In genomic region chr2:42117182-42117579, GRCh38 we compare ENCODE assay signal across 19 cellular contexts. TPM values are rescaled to one million over a fixed set of nuclear protein-coding genes. Genes with fewer than 3 reads are reported as not detected.
DNase-seq lines count a peak whose midpoint lies in the region; ATAC-seq, FAIRE-seq and TF ChIP-seq lines count a peak whose summit lies in the region.
"Had no signal": no experiment of that assay in that cellular context is flagged by ENCODE, and none has a peak within 500 bp of the region (broad histone marks: within the 10 kb centered on the region; RNA-seq: fewer than 3 reads in every experiment).

No MANE protein-coding gene starts in this region.

- H4K12ac ChIP-seq in trophoblast cell (ENCODE audit: low read depth, low read length) = no peak overlapping the region

- H3K36me3 ChIP-seq in PC-9 (ENCODE audit: low read depth) (no peaks in the 10 kb centered on the region), HepG2 (replicated peaks in 1 of 2; ENCODE audit: control insufficient read depth in 1 of 2, insufficient read depth in 2 of 2, low read length in 2 of 2) (no peaks in the 10 kb centered on the region), trophoblast cell (ENCODE audit: control insufficient read depth in 1 of 2, insufficient read depth in 2 of 2, low read length in 2 of 2) (no peaks in the 10 kb centered on the region)
- H3K36me3 ChIP-seq: colonic mucosa, vagina had no signal

- H4K20me1 ChIP-seq in PC-9 (ENCODE audit: insufficient read depth) (no peaks in the 10 kb centered on the region), HepG2 (ENCODE audit: insufficient read depth, low read length) (no peaks in the 10 kb centered on the region)

- H2AK5ac ChIP-seq in trophoblast cell (ENCODE audit: low read length) = no peak overlapping the region

- no peak overlapping the region for H3K4me3 Mint-ChIP-seq in CD14-positive monocyte
- H3K4me3 Mint-ChIP-seq: activated T-cell treated with anti-CD3 and anti-CD28 coated beads, Interleukin-2, amount 50 U/mL, for 72 hours had no signal

- no peak overlapping the region for H3K18ac ChIP-seq in trophoblast cell (ENCODE audit: low read length)

- no peaks in the 10 kb centered on the region for H3K9me2 ChIP-seq in PC-9 (ENCODE audit: insufficient read depth)

- in situ Hi-C loops in HepG2 (cut with HindIII; ENCODE audit: extremely low pct_ligation_motif_present, low pct_unique_long_range_greater_than_20kb) = no loop called here

- no peak for TF ChIP-seq POLR2A in HepG2 (IDR thresholded peaks at IDR 0.05; ENCODE audit: insufficient read depth in 1 of 2, low read depth in 2 of 2, low read length in 2 of 2)

- no peak overlapping the region for H4K91ac ChIP-seq in trophoblast cell (ENCODE audit: low read depth, low read length)

- DNase-seq in CD14-positive monocyte (ENCODE audit: low spot score) = no peak
- DNase-seq in PC-9 = no peak
- no peak for DNase-seq in HepG2 (ENCODE audit: low spot score)
- no peak for DNase-seq in trophoblast cell
- DNase-seq in NK-92 (lab: John Stamatoyannopoulos, UW; ENCODE audit: unreplicated experiment) = no peak
- no peak for DNase-seq in posterior vena cava (ENCODE audit: low spot score)
- DNase-seq in dermis blood vessel endothelial cell = no peak
- DNase-seq: activated naive CD4-positive, alpha-beta T cell treated with anti-CD3 and anti-CD28 coated beads, Interleukin-2, amount 50 U/mL, for 16 hours; activated T-cell treated with anti-CD3 and anti-CD28 coated beads, Interleukin-2, amount 50 U/mL, for 72 hours; CD8-positive, alpha-beta memory T cell; colonic mucosa; head of caudate nucleus; NCI-H1417; OCI-M1; stimulated activated CD4-positive, alpha-beta T cell treated with anti-CD3 and anti-CD28 coated beads, Interleukin-4, amount 100 ng/mL, for 24 hours; T-helper 9 cell had no signal

- H3K27ac Mint-ChIP-seq in CD14-positive monocyte = peak overlapping the region in 5 of 7 donors; percentile 70 to 90 (median 84)
- H3K27ac Mint-ChIP-seq: activated T-cell treated with anti-CD3 and anti-CD28 coated beads, Interleukin-2, amount 50 U/mL, for 72 hours had no signal

- no peak overlapping the region for H3K4ac ChIP-seq in trophoblast cell (ENCODE audit: low read depth, low read length)

- H3K9me3 ChIP-seq in PC-9 (ENCODE audit: insufficient read depth, low read depth) = peaks cover 11% of the 10 kb centered on the region
- peaks cover 9% of the 10 kb centered on the region for H3K9me3 ChIP-seq in HepG2 (ENCODE audit: low read length)
- no peaks in the 10 kb centered on the region for H3K9me3 ChIP-seq in trophoblast cell (ENCODE audit: insufficient read depth, low read depth, low read length)
- H3K9me3 ChIP-seq: colonic mucosa, vagina had no signal

- no peaks in the 10 kb centered on the region for H3K79me2 ChIP-seq in PC-9 (ENCODE audit: low read depth)
- H3K79me2 ChIP-seq in HepG2 (ENCODE audit: insufficient read depth, low read length) = peaks cover 5% of the 10 kb centered on the region
- no peaks in the 10 kb centered on the region for H3K79me2 ChIP-seq in trophoblast cell (ENCODE audit: control insufficient read depth, insufficient read depth, low read length, poor library complexity)
- H3K79me2 ChIP-seq: parathyroid adenoma had no signal

- no peak for TF ChIP-seq RAD21 in HepG2 (CRISPR knock-in tag; IDR thresholded peaks at IDR 0.05)

- no peak overlapping the region for H3K23ac ChIP-seq in trophoblast cell (ENCODE audit: low read length)

- peaks cover 1% of the 10 kb centered on the region for H3K79me1 ChIP-seq in trophoblast cell (ENCODE audit: low read length)

- H2AFZ ChIP-seq in PC-9 = no peak overlapping the region
- no peak overlapping the region for H2AFZ ChIP-seq in HepG2 (ENCODE audit: low read length)
- no peak overlapping the region for H2AFZ ChIP-seq in trophoblast cell (ENCODE audit: insufficient read depth, low read length, poor library complexity)

- H2BK12ac ChIP-seq in trophoblast cell (ENCODE audit: low read length) = peak overlapping the region; percentile 91

- H3K4me1 Mint-ChIP-seq in CD14-positive monocyte = peaks cover 63% of the 10 kb centered on the region

- H3K27ac ChIP-seq in PC-9 (peak overlapping the region; percentile 79), HepG2 (ENCODE audit: extremely low read length, insufficient read depth, low read length) (peak overlapping the region; percentile 71), trophoblast cell (ENCODE audit: low read depth, low read length) (no peak overlapping the region)
- H3K27ac ChIP-seq: parathyroid adenoma, vagina had no signal

- CTCF ChIA-PET in PC-9 (lab: Charles Lee) = no interaction called here
- CTCF ChIA-PET in HepG2 (lab: Yijun Ruan, JAX; ENCODE audit: low intra/inter-chr PET ratio, low total read pairs) = no interaction called here

- WGBS in HepG2 (ENCODE audit: low lambda C conversion rate) = 18% methylated on average over 3 of the region's 3 CpGs
- WGBS in trophoblast cell (ENCODE audit: extremely low coverage, insufficient coverage, insufficient read length) = no CpG with 5 or more reads among the region's 3 CpGs

- H3K9ac ChIP-seq in HepG2 (ENCODE audit: insufficient read depth, low read depth, low read length) (peak overlapping the region; percentile 35; the same call in 1 of the 2 replicates), trophoblast cell (ENCODE audit: low read length) (no peak overlapping the region)
- H3K9ac ChIP-seq: parathyroid adenoma had no signal

- no peaks in the 10 kb centered on the region for H3K27me3 ChIP-seq in PC-9 (ENCODE audit: insufficient read depth, low read depth)
- H3K27me3 ChIP-seq in HepG2 (ENCODE audit: control insufficient read depth in 1 of 2, insufficient read depth in 2 of 2, low read length in 2 of 2) = no peaks in the 10 kb centered on the region
- H3K27me3 ChIP-seq in trophoblast cell (ENCODE audit: insufficient read depth, low read length) = no peaks in the 10 kb centered on the region
- H3K27me3 ChIP-seq: colonic mucosa, vagina had no signal

- no peak for FAIRE-seq in HepG2 (lab: Jason Lieb, UNC)

- peaks cover 47% of the 10 kb centered on the region for H3F3A ChIP-seq in PC-9 (ENCODE audit: insufficient read depth, low read depth)

- H3K4me3 ChIP-seq in PC-9 (no peak overlapping the region), HepG2 (replicated peaks in 1 of 3; ENCODE audit: insufficient read depth in 1 of 3, low read depth in 2 of 3, low read length in 3 of 3) (peak overlapping the region; percentile 0 to 37 (median 35); a peak in 4 of 6 replicates), trophoblast cell (ENCODE audit: low read depth, low read length) (no peak overlapping the region)
- H3K4me3 ChIP-seq: colonic mucosa, vagina had no signal

- H3K14ac ChIP-seq in trophoblast cell (ENCODE audit: low read length) = no peak overlapping the region

- H3K4me1 ChIP-seq in PC-9 (replicated peaks; ENCODE audit: insufficient read depth) (peaks cover 52% of the 10 kb centered on the region), HepG2 (ENCODE audit: insufficient read depth, low read length) (peaks cover 80% of the 10 kb centered on the region), trophoblast cell (ENCODE audit: control insufficient read depth in 1 of 2, insufficient read depth in 2 of 2, low read length in 2 of 2) (peaks cover 6% of the 10 kb centered on the region in 2 experiments)
- H3K4me1 ChIP-seq: colonic mucosa had no signal

- TF ChIP-seq CTCF in CD14-positive monocyte (IDR thresholded peaks at IDR 0.05) (no peak), PC-9 (conservative IDR thresholded peaks at IDR 0.05) (no peak), HepG2 (CRISPR knock-in tag; IDR thresholded peaks at IDR 0.05) (no peak)

- BruUV-seq in PC-9 (replicated peaks; lab: Mats Ljungman, UMichigan) (no TSS peak), HepG2 (replicated peaks; lab: Mats Ljungman, UMichigan) (no TSS peak)

- peaks cover 0 to 4% (median 2%) of the 10 kb centered on the region in 3 donors for H3K27me3 Mint-ChIP-seq in CD14-positive monocyte (ENCODE audit: low read depth in 3 of 3)
- H3K27me3 Mint-ChIP-seq: CD8-positive, alpha-beta memory T cell had no signal

- H3K9me3 Mint-ChIP-seq in CD14-positive monocyte = peaks cover 4 to 9% (median 6%) of the 10 kb centered on the region in 7 donors

- H2BK5ac ChIP-seq in trophoblast cell (ENCODE audit: low read depth, low read length, poor library complexity) = no peak overlapping the region

- peaks cover 0 to 4% of the 10 kb centered on the region in 2 donors for H3K36me3 Mint-ChIP-seq in CD14-positive monocyte

- peak overlapping the region; percentile 48; the same call in 1 of the 2 replicates for H3K4me2 ChIP-seq in PC-9
- H3K4me2 ChIP-seq in HepG2 (ENCODE audit: low read depth, low read length) = peak overlapping the region; percentile 64
- H3K4me2 ChIP-seq in trophoblast cell (ENCODE audit: low read length) = no peak overlapping the region

- intact Hi-C loops in CD14-positive monocyte (cut with micrococcal nuclease) = no loop called here
- intact Hi-C loops in PC-9 (cut with micrococcal nuclease; ENCODE audit: unreplicated experiment) = no loop called here
- intact Hi-C loops in HepG2 (cut with micrococcal nuclease; ENCODE audit: unreplicated experiment) = loop anchor here (1.0 kb wide), 1 partner anchor 11 kb away; no protein-coding TSS in a partner anchor
- intact Hi-C loops in posterior vena cava (cut with DNase I) = no loop called here

- ATAC-seq in HepG2 (peak; percentile 43; the same call in 1 of the 3 replicates), HG03196 (IDR thresholded peaks at IDR 0.05; ENCODE audit: unreplicated experiment) (no peak)

- no peak for TF ChIP-seq EP300 in HepG2 (IDR thresholded peaks at IDR 0.05; ENCODE audit: low read depth in 2 of 2, low read length in 2 of 2)
- no peak for TF ChIP-seq EP300 in HepG2 (CRISPR knock-in tag; IDR thresholded peaks at IDR 0.05; ENCODE audit: borderline replicate concordance)

- H4K8ac ChIP-seq in trophoblast cell (ENCODE audit: low read depth, low read length) = no peak overlapping the region

- POLR2A ChIA-PET in PC-9 (lab: Charles Lee; ENCODE audit: unreplicated experiment) = no interaction called here
- POLR2A ChIA-PET in HepG2 (lab: Yijun Ruan, JAX) = interaction anchor here (0.9 to 7.1 kb wide), 12 partner anchors 10 to 104 kb away, joined by 3 to 59 read pairs (median 6); partner anchors contain the start of gene EML4

- peak overlapping the region; percentile 33 for H2BK120ac ChIP-seq in trophoblast cell (ENCODE audit: insufficient read depth, low read length, poor library complexity)

RNA-seq across cellular contexts. Expression of gene EML4, which starts 52.0 kb away (rescaled TPM):
- polyA plus RNA-seq in CD14-positive monocyte (10 to 100 TPM; 11.5 to 15.0 TPM), HepG2 (2011; rRNA removed) (355 and 476 TPM in 2 replicates)
- total RNA-seq in PC-9 (2021) (52.0 and 64.1 TPM in 2 replicates), HepG2 (2016; rRNA removed; fragmentation: Illumina TruSeq; extraction: Trizol) (243 and 362 TPM in 2 replicates), posterior vena cava (10 to 100 TPM; 33.9 to 36.6 TPM), dermis blood vessel endothelial cell (21.6 and 28.4 TPM in 2 replicates)
- 33.1 and 38.2 TPM in 2 replicates for total RNA-seq in HepG2 (2016; cell fraction: cytosol; rRNA removed; fragmentation: Illumina TruSeq; extraction: Trizol; ENCODE audit: low read depth)
- total RNA-seq in HepG2 (2016; cell fraction: insoluble cytoplasmic fraction; rRNA removed; fragmentation: Illumina TruSeq; extraction: Trizol) = 236 and 353 TPM in 2 replicates
- 84.2 and 89.8 TPM in 2 replicates for total RNA-seq in HepG2 (2016; cell fraction: membrane; rRNA removed; fragmentation: Illumina TruSeq; extraction: Trizol)
- 261 and 283 TPM in 2 replicates for total RNA-seq in HepG2 (2016; cell fraction: nucleus; rRNA removed; fragmentation: Illumina TruSeq; extraction: Trizol)
- 199 and 296 TPM in 2 replicates for polyA plus RNA-seq in HepG2 (2011; cell fraction: cytosol; rRNA removed)
- polyA plus RNA-seq in HepG2 (2011; cell fraction: nucleus; rRNA removed) = 364 and 369 TPM in 2 replicates
- polyA plus RNA-seq in HepG2 (2012) = 244 and 400 TPM in 2 replicates
- polyA plus RNA-seq in HepG2 (2016; cell fraction: cytosol; fragmentation: Illumina TruSeq; extraction: Trizol; ENCODE audit: low read depth) = 6.9 and 8.0 TPM in 2 replicates
- 247 and 266 TPM in 2 replicates for polyA plus RNA-seq in HepG2 (2016; cell fraction: insoluble cytoplasmic fraction; fragmentation: Illumina TruSeq; extraction: Trizol; ENCODE audit: low read depth)
- polyA plus RNA-seq in HepG2 (2016; cell fraction: membrane; fragmentation: Illumina TruSeq; extraction: Trizol; ENCODE audit: low read depth) = 32.1 and 33.7 TPM in 2 replicates
- 219 and 231 TPM in 2 replicates for polyA plus RNA-seq in HepG2 (2016; cell fraction: nucleus; fragmentation: Illumina TruSeq; extraction: Trizol; ENCODE audit: insufficient read depth, low read depth)
- 36.9 and 556 TPM in 2 replicates for polyA minus RNA-seq in HepG2 (2011; rRNA and poly(A)+ RNA removed; ENCODE audit: low replicate concordance)
- 400 and 421 TPM in 2 replicates for polyA minus RNA-seq in HepG2 (2011; cell fraction: cytosol; rRNA and poly(A)+ RNA removed)
- 1,279 and 1,350 TPM in 2 replicates for polyA minus RNA-seq in HepG2 (2011; cell fraction: nucleus; rRNA and poly(A)+ RNA removed)
- 32.8 and 33.8 TPM in 2 replicates for polyA plus RNA-seq in trophoblast cell (2013)

Comparison
In these comparisons a context has a peak if more than half of its experiments do, and no peak if none do; other contexts are left out.
1. H3K4me3 ChIP-seq: peak in HepG2 (3 of 3); none in PC-9 (single experiment) and trophoblast cell (single experiment).